In genomic region chr12:54015210-54015931, GRCh38 we compare ENCODE assay signal across 1 cellular context.
TF ChIP-seq lines count a peak whose summit lies in the region.

No MANE protein-coding gene starts in this region.

TF ChIP-seq in HEK293, 187 proteins besides CTCF, POLR2A, EP300 and RAD21 (continued from another document):
- TF ChIP-seq, protein P1, sequence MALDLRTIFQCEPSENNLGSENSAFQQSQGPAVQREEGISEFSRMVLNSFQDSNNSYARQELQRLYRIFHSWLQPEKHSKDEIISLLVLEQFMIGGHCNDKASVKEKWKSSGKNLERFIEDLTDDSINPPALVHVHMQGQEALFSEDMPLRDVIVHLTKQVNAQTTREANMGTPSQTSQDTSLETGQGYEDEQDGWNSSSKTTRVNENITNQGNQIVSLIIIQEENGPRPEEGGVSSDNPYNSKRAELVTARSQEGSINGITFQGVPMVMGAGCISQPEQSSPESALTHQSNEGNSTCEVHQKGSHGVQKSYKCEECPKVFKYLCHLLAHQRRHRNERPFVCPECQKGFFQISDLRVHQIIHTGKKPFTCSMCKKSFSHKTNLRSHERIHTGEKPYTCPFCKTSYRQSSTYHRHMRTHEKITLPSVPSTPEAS (tag by site-specific recombination; IDR thresholded peaks at IDR 0.05), result no peak
- TF ChIP-seq ZNF501 (tag by site-specific recombination; IDR thresholded peaks at IDR 0.05) (no peak), PRDM4 (tag by site-specific recombination; IDR thresholded peaks at IDR 0.05) (0 out of 2 replicates have a peak, but pooled peaks have one; percentile 35), ZNF76 (tag by site-specific recombination; IDR thresholded peaks at IDR 0.05; ENCODE audit: borderline replicate concordance, low read depth) (no peak), SCRT2 (tag by site-specific recombination; IDR thresholded peaks at IDR 0.05) (no peak), ZNF580 (tag by site-specific recombination; IDR thresholded peaks at IDR 0.05) (no peak), IKZF3 (tag by site-specific recombination; IDR thresholded peaks at IDR 0.05) (peak; percentile 68), ZNF843 (tag by site-specific recombination; IDR thresholded peaks at IDR 0.05) (0 out of 2 replicates have a peak, but pooled peaks have one; percentile 19), KLF7 (tag by site-specific recombination; IDR thresholded peaks at IDR 0.05; ENCODE audit: borderline replicate concordance) (no peak; the same call in 1 of the 2 replicates), SP7 (tag by site-specific recombination; IDR thresholded peaks at IDR 0.05) (peak; percentile 64), ZSCAN23 (tag by site-specific recombination; IDR thresholded peaks at IDR 0.05) (no peak), ZNF747 (tag by site-specific recombination; IDR thresholded peaks at IDR 0.05) (no peak), ZNF362 (tag by site-specific recombination; IDR thresholded peaks at IDR 0.05) (no peak), ZBTB48 (tag by site-specific recombination; IDR thresholded peaks at IDR 0.05) (peak; percentile 40; the same call in 1 of the 2 replicates), ZNF184 (tag by site-specific recombination; IDR thresholded peaks at IDR 0.05) (no peak), ZNF302 (tag by site-specific recombination; IDR thresholded peaks at IDR 0.05; ENCODE audit: low read depth) (no peak), FEZF1 (tag by site-specific recombination; IDR thresholded peaks at IDR 0.05) (peak; percentile 31; the same call in 1 of the 2 replicates)
- TF ChIP-seq, protein P2, sequence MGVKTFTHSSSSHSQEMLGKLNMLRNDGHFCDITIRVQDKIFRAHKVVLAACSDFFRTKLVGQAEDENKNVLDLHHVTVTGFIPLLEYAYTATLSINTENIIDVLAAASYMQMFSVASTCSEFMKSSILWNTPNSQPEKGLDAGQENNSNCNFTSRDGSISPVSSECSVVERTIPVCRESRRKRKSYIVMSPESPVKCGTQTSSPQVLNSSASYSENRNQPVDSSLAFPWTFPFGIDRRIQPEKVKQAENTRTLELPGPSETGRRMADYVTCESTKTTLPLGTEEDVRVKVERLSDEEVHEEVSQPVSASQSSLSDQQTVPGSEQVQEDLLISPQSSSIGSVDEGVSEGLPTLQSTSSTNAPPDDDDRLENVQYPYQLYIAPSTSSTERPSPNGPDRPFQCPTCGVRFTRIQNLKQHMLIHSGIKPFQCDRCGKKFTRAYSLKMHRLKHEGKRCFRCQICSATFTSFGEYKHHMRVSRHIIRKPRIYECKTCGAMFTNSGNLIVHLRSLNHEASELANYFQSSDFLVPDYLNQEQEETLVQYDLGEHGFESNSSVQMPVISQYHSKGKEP (tag by site-specific recombination; IDR thresholded peaks at IDR 0.05), result 0 out of 2 replicates have a peak, but pooled peaks have one; percentile 46
